Comparison of ENCODE assay signal across 15 cellular contexts in genomic region chr5:57408714-57409113, GRCh38.
DNase-seq lines count a peak whose midpoint lies in the region; ATAC-seq and TF ChIP-seq lines count a peak whose summit lies in the region.
"Had no signal": no experiment of that assay in that cellular context is flagged by ENCODE, and none has a peak within 500 bp of the region (broad histone marks: within the 10 kb centered on the region; RNA-seq: fewer than 3 reads in every experiment).

No MANE protein-coding gene starts in this region.

- intact Hi-C loops in Right ventricle myocardium superior (cut with DNase I) = no loop called here

- no peak for TF ChIP-seq CTCF in AG09319 (IDR thresholded peaks at IDR 0.05; ENCODE audit: low read depth, low read length)

- peak; percentile 60 for ATAC-seq in Right ventricle myocardium superior (ENCODE audit: poor library complexity)
- ATAC-seq in GM18861 (IDR thresholded peaks at IDR 0.05; ENCODE audit: unreplicated experiment) = no peak
- ATAC-seq in GM19035 (IDR thresholded peaks at IDR 0.05; ENCODE audit: unreplicated experiment) = no peak
- no peak for ATAC-seq in GM21515 (IDR thresholded peaks at IDR 0.05; ENCODE audit: unreplicated experiment)
- ATAC-seq: natural killer cell treated with Interleukin-12 subunit alpha and Interleukin-12 subunit beta and Interleukin-15 and Interleukin-18, amount 100 ng/mL, for 72 hours had no signal

- DNase-seq in AG09319 (ENCODE audit: extremely low read depth, low read depth) (peak; percentile 29), amniotic epithelial cell (ENCODE audit: low read depth) (peak; percentile 67), Right ventricle myocardium superior (no peak), renal cortical epithelial cell (ENCODE audit: low read depth) (peak; percentile 86), medulla oblongata (ENCODE audit: extremely low spot score) (no peak)
- DNase-seq: activated T-cell treated with anti-CD3 and anti-CD28 coated beads, Interleukin-2, amount 50 U/mL, for 48 hours; DND-41; effector memory CD4-positive, alpha-beta T cell; MM.1S; stimulated activated naive CD4-positive, alpha-beta T cell; T-helper 9 cell had no signal

Comparison
In these comparisons a context has a peak if more than half of its experiments do, and no peak if none do; other contexts are left out.
1. DNase-seq: peak in AG09319 (single experiment), amniotic epithelial cell (single experiment) and renal cortical epithelial cell (single experiment); none in Right ventricle myocardium superior (single experiment) and medulla oblongata (single experiment).